ENCODE assay signal across 1 cellular context in the genomic region with DNA sequence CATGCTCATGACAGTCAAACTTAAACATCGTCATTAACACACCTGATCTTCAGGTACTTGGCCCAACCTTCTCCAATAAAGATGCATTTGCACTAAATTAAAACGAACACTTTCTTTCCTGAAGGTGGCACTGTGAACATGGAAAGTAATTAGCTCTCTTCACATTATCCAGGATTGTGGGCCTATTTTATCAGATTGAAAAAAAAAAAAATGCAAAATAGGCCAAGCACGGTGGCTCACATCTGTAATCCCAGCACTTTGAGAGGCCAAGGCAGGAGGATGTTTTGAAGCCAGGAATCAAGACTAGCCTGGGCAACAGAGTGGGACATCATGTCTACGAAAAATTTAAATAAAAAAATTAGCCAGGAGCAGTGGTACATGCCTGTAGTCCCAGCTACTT.
TF ChIP-seq lines count a peak whose summit lies in the region.

No MANE protein-coding gene starts in this region.

TF ChIP-seq in IMR-90, 13 proteins besides CTCF, POLR2A, EP300 and RAD21:
- no peak for TF ChIP-seq NFE2L2 (IDR thresholded peaks at IDR 0.05; ENCODE audit: low read depth, low read length)
- TF ChIP-seq RCOR1 (IDR thresholded peaks at IDR 0.05; ENCODE audit: insufficient replicate concordance, low read length) = no peak
- no peak for TF ChIP-seq CEBPB (IDR thresholded peaks at IDR 0.05; ENCODE audit: low read depth, low read length)
- no peak for TF ChIP-seq MAFK (IDR thresholded peaks at IDR 0.05; ENCODE audit: low read depth, low read length)
- no peak for TF ChIP-seq SMC3 (IDR thresholded peaks at IDR 0.05; ENCODE audit: low read depth, low read length)
- TF ChIP-seq, protein P1, sequence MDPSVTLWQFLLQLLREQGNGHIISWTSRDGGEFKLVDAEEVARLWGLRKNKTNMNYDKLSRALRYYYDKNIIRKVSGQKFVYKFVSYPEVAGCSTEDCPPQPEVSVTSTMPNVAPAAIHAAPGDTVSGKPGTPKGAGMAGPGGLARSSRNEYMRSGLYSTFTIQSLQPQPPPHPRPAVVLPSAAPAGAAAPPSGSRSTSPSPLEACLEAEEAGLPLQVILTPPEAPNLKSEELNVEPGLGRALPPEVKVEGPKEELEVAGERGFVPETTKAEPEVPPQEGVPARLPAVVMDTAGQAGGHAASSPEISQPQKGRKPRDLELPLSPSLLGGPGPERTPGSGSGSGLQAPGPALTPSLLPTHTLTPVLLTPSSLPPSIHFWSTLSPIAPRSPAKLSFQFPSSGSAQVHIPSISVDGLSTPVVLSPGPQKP (IDR thresholded peaks at IDR 0.05; ENCODE audit: borderline replicate concordance, low read depth, low read length) = no peak
- TF ChIP-seq BHLHE40 (IDR thresholded peaks at IDR 0.05; ENCODE audit: low read depth, low read length) = no peak
- TF ChIP-seq, protein P2, sequence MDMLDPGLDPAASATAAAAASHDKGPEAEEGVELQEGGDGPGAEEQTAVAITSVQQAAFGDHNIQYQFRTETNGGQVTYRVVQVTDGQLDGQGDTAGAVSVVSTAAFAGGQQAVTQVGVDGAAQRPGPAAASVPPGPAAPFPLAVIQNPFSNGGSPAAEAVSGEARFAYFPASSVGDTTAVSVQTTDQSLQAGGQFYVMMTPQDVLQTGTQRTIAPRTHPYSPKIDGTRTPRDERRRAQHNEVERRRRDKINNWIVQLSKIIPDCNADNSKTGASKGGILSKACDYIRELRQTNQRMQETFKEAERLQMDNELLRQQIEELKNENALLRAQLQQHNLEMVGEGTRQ (IDR thresholded peaks at IDR 0.05; ENCODE audit: low read depth, low read length) = no peak
- TF ChIP-seq RFX5 (IDR thresholded peaks at IDR 0.05; ENCODE audit: low read depth, low read length) = no peak
- TF ChIP-seq CHD1 (IDR thresholded peaks at IDR 0.05; ENCODE audit: low read depth, low read length) = no peak
- no peak for TF ChIP-seq MXI1 (IDR thresholded peaks at IDR 0.05; ENCODE audit: borderline replicate concordance, low read depth, low read length)
- no peak for TF ChIP-seq MAZ (IDR thresholded peaks at IDR 0.05; ENCODE audit: borderline replicate concordance, low read depth, low read length)
